12 cellular contexts compared by ENCODE assay signal in genomic region chr21:33950425-33951079, GRCh38. TPM values are rescaled to one million over a fixed set of nuclear protein-coding genes. Genes with fewer than 3 reads are reported as not detected.
DNase-seq lines count a peak whose midpoint lies in the region; ATAC-seq, FAIRE-seq and TF ChIP-seq lines count a peak whose summit lies in the region.
"Had no signal": no experiment of that assay in that cellular context is flagged by ENCODE, and none has a peak within 500 bp of the region (broad histone marks: within the 10 kb centered on the region; RNA-seq: fewer than 3 reads in every experiment).

No MANE protein-coding gene starts in this region.

- H3K4me2 ChIP-seq in smooth muscle cell = no peak overlapping the region
- H3K4me2 ChIP-seq in H9 (ENCODE audit: insufficient read depth, insufficient read length, low read length) = no peak overlapping the region
- no peak overlapping the region for H3K4me2 ChIP-seq in GM23248 (ENCODE audit: unreplicated experiment)

- H3T11ph ChIP-seq in H9 (ENCODE audit: low read length) = no peak overlapping the region

- no peak overlapping the region for H3K9ac ChIP-seq in smooth muscle cell (ENCODE audit: low read depth)
- no peak overlapping the region for H3K9ac ChIP-seq in H9 (ENCODE audit: extremely low read depth, insufficient read length, low read length)
- no peak overlapping the region for H3K9ac ChIP-seq in GM23248

- H3K4me3 ChIP-seq in Panc1 (ENCODE audit: low read depth in 2 of 2, low read length in 2 of 2) = no peak overlapping the region
- no peak overlapping the region for H3K4me3 ChIP-seq in smooth muscle cell
- no peak overlapping the region for H3K4me3 ChIP-seq in right lobe of liver
- no peak overlapping the region for H3K4me3 ChIP-seq in GM23248

- no peak overlapping the region for H3K14ac ChIP-seq in H9 (ENCODE audit: insufficient read depth, low read length)

- no peak overlapping the region for H2BK12ac ChIP-seq in H9 (ENCODE audit: insufficient read length, low read depth, low read length)

- no peak overlapping the region for H4K8ac ChIP-seq in H9 (replicated peaks; ENCODE audit: insufficient read length, low read depth, low read length)

- H3K79me2 ChIP-seq in smooth muscle cell (ENCODE audit: low read depth) (no peaks in the 10 kb centered on the region), H9 (ENCODE audit: insufficient read depth, low read length) (no peaks in the 10 kb centered on the region), GM23248 (ENCODE audit: insufficient read depth) (no peaks in the 10 kb centered on the region)

- no peak overlapping the region for H4K91ac ChIP-seq in H9 (ENCODE audit: insufficient read length, low read depth, low read length)

- ATAC-seq in Panc1 (no peak), right lobe of liver (no peak)
- no peak for ATAC-seq in central memory CD8-positive, alpha-beta T cell (replicated peaks; ENCODE audit: extremely low read depth, poor library complexity, severe bottlenecking)

- intact Hi-C loops in Panc1 (cut with micrococcal nuclease; ENCODE audit: unreplicated experiment) = no loop called here
- intact Hi-C loops in right lobe of liver (cut with DNase I) = no loop called here

- CTCF ChIA-PET in Panc1 (lab: Charles Lee) = no interaction called here

- BruUV-seq in Panc1 (replicated peaks; lab: Mats Ljungman, UMichigan) = no TSS peak

- no peak for TF ChIP-seq POLR2A in right lobe of liver (IDR thresholded peaks at IDR 0.05)

- H3K4ac ChIP-seq in H9 (ENCODE audit: low read depth, low read length) = no peak overlapping the region

- H4K20me1 ChIP-seq in smooth muscle cell (ENCODE audit: low read depth) (no peaks in the 10 kb centered on the region), H9 (ENCODE audit: control insufficient read depth, insufficient read depth, insufficient read length) (no peaks in the 10 kb centered on the region), GM23248 (ENCODE audit: insufficient read depth) (no peaks in the 10 kb centered on the region)

- TF ChIP-seq CTCF in Panc1 (IDR thresholded peaks at IDR 0.05) (no peak), smooth muscle cell (IDR thresholded peaks at IDR 0.05; ENCODE audit: borderline replicate concordance, insufficient read depth, poor library complexity, severe bottlenecking) (no peak), right lobe of liver (IDR thresholded peaks at IDR 0.05) (no peak), H9 (conservative IDR thresholded peaks at IDR 0.05) (no peak)

- no peak overlapping the region for H2BK5ac ChIP-seq in H9 (ENCODE audit: insufficient read length, low read length)

- no peaks in the 10 kb centered on the region for H3K79me1 ChIP-seq in H9 (ENCODE audit: insufficient read depth, low read depth, low read length, poor library complexity, severe bottlenecking)

- H3K9me3 ChIP-seq in Panc1 (ENCODE audit: control insufficient read depth, insufficient read depth, low read depth, low read length) (no peaks in the 10 kb centered on the region), smooth muscle cell (replicated peaks; ENCODE audit: low read depth) (no peaks in the 10 kb centered on the region), right lobe of liver (no peaks in the 10 kb centered on the region), H9 (ENCODE audit: control insufficient read depth, low read depth, low read length) (no peaks in the 10 kb centered on the region), GM23248 (ENCODE audit: low read depth) (no peaks in the 10 kb centered on the region)

- DNase-seq in Panc1 (ENCODE audit: low read depth, low spot score) (no peak), smooth muscle cell (lab: John Stamatoyannopoulos, UW; ENCODE audit: unreplicated experiment) (no peak), right lobe of liver (no peak), H9 (no peak), GM23248 (no peak)
- no peak for DNase-seq in central memory CD8-positive, alpha-beta T cell (ENCODE audit: low spot score in 2 of 2)
- DNase-seq: NCI-H1417, NCI-H524, SHP77, substantia nigra had no signal

- H3K36me3 Mint-ChIP-seq in central memory CD8-positive, alpha-beta T cell (ENCODE audit: insufficient read depth) = peaks cover 31% of the 10 kb centered on the region
- H3K36me3 Mint-ChIP-seq in H9 (ENCODE audit: insufficient read depth in 1 of 3, low read depth in 3 of 3) = no peaks in the 10 kb centered on the region; a peak in 1 of 7 replicates

- no peaks in the 10 kb centered on the region for H3K27me3 ChIP-seq in Panc1 (ENCODE audit: control insufficient read depth, insufficient read depth, low read length)
- H3K27me3 ChIP-seq in smooth muscle cell (ENCODE audit: low read depth) = no peaks in the 10 kb centered on the region
- H3K27me3 ChIP-seq in right lobe of liver = no peaks in the 10 kb centered on the region
- no peaks in the 10 kb centered on the region for H3K27me3 ChIP-seq in H9 (ENCODE audit: insufficient read depth, low read length)
- no peaks in the 10 kb centered on the region for H3K27me3 ChIP-seq in GM23248 (replicated peaks; ENCODE audit: insufficient read depth)

- no peaks in the 10 kb centered on the region for H3K36me3 ChIP-seq in Panc1 (ENCODE audit: control insufficient read depth, insufficient read depth, low read length)
- no peaks in the 10 kb centered on the region for H3K36me3 ChIP-seq in smooth muscle cell (ENCODE audit: low read depth)
- H3K36me3 ChIP-seq in right lobe of liver = no peaks in the 10 kb centered on the region
- H3K36me3 ChIP-seq in GM23248 (ENCODE audit: low read depth) = no peaks in the 10 kb centered on the region

- no peak overlapping the region for H2BK15ac ChIP-seq in H9 (ENCODE audit: low read depth, low read length)

- H3K4me1 Mint-ChIP-seq in central memory CD8-positive, alpha-beta T cell = peaks cover 72% of the 10 kb centered on the region
- peaks cover 29 to 31% of the 10 kb centered on the region in 2 experiments for H3K4me1 Mint-ChIP-seq in H9

- H3K4me3 Mint-ChIP-seq in central memory CD8-positive, alpha-beta T cell = peak overlapping the region; percentile 86
- H3K4me3 Mint-ChIP-seq in H9 = no peak overlapping the region

- FAIRE-seq in G401.6 (lab: Jason Lieb, UNC) = peak; percentile 70

- H3K27ac ChIP-seq in Panc1 (ENCODE audit: low read length) = peak overlapping the region; percentile 96
- peak overlapping the region; percentile 77 for H3K27ac ChIP-seq in smooth muscle cell (ENCODE audit: low read depth)
- H3K27ac ChIP-seq in right lobe of liver = peak overlapping the region in 1 of 3 donors; percentile 8
- no peak overlapping the region for H3K27ac ChIP-seq in H9 (ENCODE audit: insufficient read length, low read depth, low read length)
- H3K27ac ChIP-seq in GM23248 = no peak overlapping the region

- H3K56ac ChIP-seq in H9 (ENCODE audit: insufficient read length, low read depth, low read length) = no peak overlapping the region

- H3K27me3 Mint-ChIP-seq in central memory CD8-positive, alpha-beta T cell = no peaks in the 10 kb centered on the region
- peaks cover 6% of the 10 kb centered on the region for H3K27me3 Mint-ChIP-seq in H9 (ENCODE audit: low read depth)
- H3K27me3 Mint-ChIP-seq: progenitor cell of endocrine pancreas had no signal

- WGBS in smooth muscle cell (ENCODE audit: low lambda C conversion rate) = 92% methylated on average over 10 of the region's 10 CpGs
- 54% methylated on average over 7 of the region's 10 CpGs for WGBS in right lobe of liver (ENCODE audit: insufficient coverage, low coverage, low lambda C conversion rate, missing lambda C conversion rate)
- no CpG with 5 or more reads among the region's 10 CpGs for WGBS in H9 (ENCODE audit: extremely low coverage, insufficient read length, low lambda C conversion rate)
- 90 to 91% methylated on average over 10 of the region's 10 CpGs for WGBS in GM23248 (ENCODE audit: low coverage in 1 of 2, low lambda C conversion rate in 2 of 2, missing lambda C conversion rate in 2 of 2), 2 experiments

- H3K4me1 ChIP-seq in Panc1 (ENCODE audit: control insufficient read depth, insufficient read depth, low read length) (peaks cover 20% of the 10 kb centered on the region), smooth muscle cell (ENCODE audit: low read depth) (peaks cover 21% of the 10 kb centered on the region), right lobe of liver (no peaks in the 10 kb centered on the region), H9 (ENCODE audit: insufficient read depth, low read length) (peaks cover 15% of the 10 kb centered on the region; the same call in 1 of the 2 replicates), GM23248 (ENCODE audit: insufficient read depth) (peaks cover 18% of the 10 kb centered on the region)

- in situ Hi-C loops in Panc1 (cut with HindIII; ENCODE audit: low pct_unique_long_range_greater_than_20kb, low sequenced_read_pairs) (no loop called here), GM23248 (cut with MboI) (no loop called here)

- no peak overlapping the region for H3K18ac ChIP-seq in H9 (ENCODE audit: insufficient read length, low read depth, low read length)

- no peak overlapping the region for H4K5ac ChIP-seq in H9 (ENCODE audit: insufficient read length, low read depth, low read length)

- no peak overlapping the region for H3K23ac ChIP-seq in H9 (ENCODE audit: insufficient read length, low read depth, low read length)

- no peaks in the 10 kb centered on the region for H3K9me2 ChIP-seq in GM23248 (ENCODE audit: insufficient read depth)

- peaks cover 16% of the 10 kb centered on the region for H3F3A ChIP-seq in smooth muscle cell (ENCODE audit: low read depth)
- peaks cover 11% of the 10 kb centered on the region; the same call in 1 of the 2 replicates for H3F3A ChIP-seq in GM23248 (ENCODE audit: insufficient read depth)

- H2BK120ac ChIP-seq in H9 (ENCODE audit: low read depth, low read length, poor library complexity, severe bottlenecking) = no peak overlapping the region

- H2AFZ ChIP-seq in smooth muscle cell (ENCODE audit: low read depth) (no peak overlapping the region), H9 (ENCODE audit: low read length) (no peak overlapping the region), GM23248 (no peak overlapping the region)

- POLR2A ChIA-PET in Panc1 (lab: Charles Lee) = no interaction called here

- H3K9me3 Mint-ChIP-seq in central memory CD8-positive, alpha-beta T cell = no peaks in the 10 kb centered on the region
- no peaks in the 10 kb centered on the region; a peak in 1 of 5 replicates for H3K9me3 Mint-ChIP-seq in H9

- no peak overlapping the region for H2AK5ac ChIP-seq in H9 (ENCODE audit: insufficient read length, low read length)

- peak overlapping the region; percentile 95 for H3K27ac Mint-ChIP-seq in central memory CD8-positive, alpha-beta T cell (ENCODE audit: low read depth)
- H3K27ac Mint-ChIP-seq in H9 = no peak overlapping the region; a peak in 1 of 7 replicates
- H3K27ac Mint-ChIP-seq: progenitor cell of endocrine pancreas had no signal

- peaks cover 3% of the 10 kb centered on the region for H3K23me2 ChIP-seq in H9 (ENCODE audit: insufficient read length, low read depth, low read length, poor library complexity, severe bottlenecking)

- no peak overlapping the region for H2BK20ac ChIP-seq in H9 (ENCODE audit: low read depth, low read length, poor library complexity, severe bottlenecking)

RNA-seq across cellular contexts. Expression of gene ATP5PO, which starts 34.9 kb away (rescaled TPM):
- total RNA-seq in Panc1 (2021; ENCODE audit: unreplicated experiment) (190 TPM), smooth muscle cell (226 and 269 TPM in 2 replicates), right lobe of liver (100 to 1,000 TPM in 3 of 6 experiments, 10 to 100 TPM in 3; 87.3 to 191 (median 98.7) TPM), H9 (2021) (263 and 275 TPM in 2 replicates)
- polyA plus RNA-seq in Panc1 (2012; ENCODE audit: insufficient read length) = 219 TPM
- polyA plus RNA-seq in smooth muscle cell (363 and 366 TPM in 2 replicates), GM23248 (2016; fragmentation: Nextera tagmentation; extraction: Ambion mirVana) (236 and 237 TPM in 2 replicates)
- total RNA-seq in GM23248 (2014; rRNA removed; shearing (Covaris generic)) = 91.4 and 122 TPM in 2 replicates

Comparison
In these comparisons a context has a peak if more than half of its experiments do, and no peak if none do; other contexts are left out.
1. H3K27ac ChIP-seq: peak in Panc1 (single experiment) and smooth muscle cell (single experiment); none in H9 (single experiment) and GM23248 (single experiment).